Comparison of ENCODE assay signal across 1 cellular context in genomic region chr7:155644178-155644970, GRCh38.
A peak's percentile ranks its signal among the peaks of the same experiment; 100 is the strongest.
TF ChIP-seq lines count a peak whose summit lies in the region.

A gene with protein sequence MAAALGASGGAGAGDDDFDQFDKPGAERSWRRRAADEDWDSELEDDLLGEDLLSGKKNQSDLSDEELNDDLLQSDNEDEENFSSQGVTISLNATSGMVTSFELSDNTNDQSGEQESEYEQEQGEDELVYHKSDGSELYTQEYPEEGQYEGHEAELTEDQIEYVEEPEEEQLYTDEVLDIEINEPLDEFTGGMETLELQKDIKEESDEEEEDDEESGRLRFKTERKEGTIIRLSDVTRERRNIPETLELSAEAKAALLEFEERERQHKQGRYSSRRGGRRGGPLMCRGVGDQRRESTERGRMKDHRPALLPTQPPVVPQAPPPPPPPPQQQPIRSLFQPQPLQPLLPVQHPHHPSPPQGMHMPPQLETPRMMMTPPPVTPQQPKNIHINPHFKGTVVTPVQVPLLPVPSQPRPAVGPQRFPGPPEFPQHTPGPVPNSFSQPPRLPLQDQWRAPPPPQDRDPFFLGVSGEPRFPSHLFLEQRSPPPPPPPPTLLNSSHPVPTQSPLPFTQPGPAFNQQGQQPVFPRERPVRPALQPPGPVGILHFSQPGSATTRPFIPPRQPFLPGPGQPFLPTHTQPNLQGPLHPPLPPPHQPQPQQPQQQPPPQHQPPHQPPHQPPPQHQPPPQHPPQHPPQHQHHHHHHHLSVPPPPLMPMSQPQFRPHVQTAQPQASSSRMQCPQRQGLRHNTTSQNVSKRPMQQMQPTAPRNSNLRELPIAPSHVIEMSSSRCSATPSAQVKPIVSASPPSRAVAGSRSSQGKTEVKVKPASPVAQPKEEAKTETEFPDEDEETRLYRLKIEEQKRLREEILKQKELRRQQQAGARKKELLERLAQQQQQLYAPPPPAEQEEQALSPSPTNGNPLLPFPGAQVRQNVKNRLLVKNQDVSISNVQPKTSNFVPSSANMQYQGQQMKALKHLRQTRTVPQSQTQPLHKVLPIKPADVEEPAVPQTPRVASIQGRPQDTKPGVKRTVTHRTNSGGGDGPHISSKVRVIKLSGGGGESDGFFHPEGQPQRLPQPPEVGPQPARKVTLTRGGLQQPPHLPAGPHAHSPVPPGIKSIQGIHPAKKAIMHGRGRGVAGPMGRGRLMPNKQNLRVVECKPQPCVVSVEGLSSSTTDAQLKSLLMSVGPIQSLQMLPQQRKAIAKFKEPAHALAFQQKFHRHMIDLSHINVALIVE (plus strand): TSS chr7:155644661. CDS start chr7:155644877, 216 bp downstream.

TF ChIP-seq in HepG2, 621 proteins besides CTCF, POLR2A, EP300 and RAD21 (continued from another document and continues in another):
- TF ChIP-seq, protein P1, sequence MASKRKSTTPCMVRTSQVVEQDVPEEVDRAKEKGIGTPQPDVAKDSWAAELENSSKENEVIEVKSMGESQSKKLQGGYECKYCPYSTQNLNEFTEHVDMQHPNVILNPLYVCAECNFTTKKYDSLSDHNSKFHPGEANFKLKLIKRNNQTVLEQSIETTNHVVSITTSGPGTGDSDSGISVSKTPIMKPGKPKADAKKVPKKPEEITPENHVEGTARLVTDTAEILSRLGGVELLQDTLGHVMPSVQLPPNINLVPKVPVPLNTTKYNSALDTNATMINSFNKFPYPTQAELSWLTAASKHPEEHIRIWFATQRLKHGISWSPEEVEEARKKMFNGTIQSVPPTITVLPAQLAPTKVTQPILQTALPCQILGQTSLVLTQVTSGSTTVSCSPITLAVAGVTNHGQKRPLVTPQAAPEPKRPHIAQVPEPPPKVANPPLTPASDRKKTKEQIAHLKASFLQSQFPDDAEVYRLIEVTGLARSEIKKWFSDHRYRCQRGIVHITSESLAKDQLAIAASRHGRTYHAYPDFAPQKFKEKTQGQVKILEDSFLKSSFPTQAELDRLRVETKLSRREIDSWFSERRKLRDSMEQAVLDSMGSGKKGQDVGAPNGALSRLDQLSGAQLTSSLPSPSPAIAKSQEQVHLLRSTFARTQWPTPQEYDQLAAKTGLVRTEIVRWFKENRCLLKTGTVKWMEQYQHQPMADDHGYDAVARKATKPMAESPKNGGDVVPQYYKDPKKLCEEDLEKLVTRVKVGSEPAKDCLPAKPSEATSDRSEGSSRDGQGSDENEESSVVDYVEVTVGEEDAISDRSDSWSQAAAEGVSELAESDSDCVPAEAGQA (IDR thresholded peaks at IDR 0.05; ENCODE audit: low read depth) = peak; percentile 84; the same call in 1 of the 2 replicates
- TF ChIP-seq, protein P1 (CRISPR knock-in tag; IDR thresholded peaks at IDR 0.05; ENCODE audit: borderline replicate concordance) = no peak; the same call in none of the 2 replicates
- TF ChIP-seq, protein P2, sequence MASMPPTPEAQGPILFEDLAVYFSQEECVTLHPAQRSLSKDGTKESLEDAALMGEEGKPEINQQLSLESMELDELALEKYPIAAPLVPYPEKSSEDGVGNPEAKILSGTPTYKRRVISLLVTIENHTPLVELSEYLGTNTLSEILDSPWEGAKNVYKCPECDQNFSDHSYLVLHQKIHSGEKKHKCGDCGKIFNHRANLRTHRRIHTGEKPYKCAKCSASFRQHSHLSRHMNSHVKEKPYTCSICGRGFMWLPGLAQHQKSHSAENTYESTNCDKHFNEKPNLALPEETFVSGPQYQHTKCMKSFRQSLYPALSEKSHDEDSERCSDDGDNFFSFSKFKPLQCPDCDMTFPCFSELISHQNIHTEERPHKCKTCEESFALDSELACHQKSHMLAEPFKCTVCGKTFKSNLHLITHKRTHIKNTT (CRISPR knock-in tag; IDR thresholded peaks at IDR 0.05) = no peak
- TF ChIP-seq, protein P3, sequence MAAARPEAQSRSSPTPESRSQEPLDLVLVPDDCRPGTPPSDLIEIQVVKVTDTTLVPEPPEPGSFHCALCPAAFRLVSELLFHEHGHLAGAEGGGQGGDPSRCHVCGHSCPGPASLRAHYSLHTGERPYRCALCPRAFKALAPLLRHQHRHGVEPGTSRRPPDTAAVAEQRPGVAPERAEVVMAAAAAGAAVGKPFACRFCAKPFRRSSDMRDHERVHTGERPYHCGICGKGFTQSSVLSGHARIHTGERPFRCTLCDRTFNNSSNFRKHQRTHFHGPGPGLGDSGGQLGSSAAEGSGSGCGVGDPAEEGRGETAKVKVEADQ (CRISPR knock-in tag; IDR thresholded peaks at IDR 0.05; ENCODE audit: borderline replicate concordance) = peak; percentile 63
- TF ChIP-seq AGO1 (IDR thresholded peaks at IDR 0.05; ENCODE audit: low read depth, low read length, poor library complexity, severe bottlenecking) (no peak), MAFF (IDR thresholded peaks at IDR 0.05; ENCODE audit: low read depth, low read length) (no peak), ATF5 (CRISPR knock-in tag; IDR thresholded peaks at IDR 0.05; ENCODE audit: low read depth) (no peak), GPN1 (CRISPR knock-in tag; IDR thresholded peaks at IDR 0.05; ENCODE audit: borderline replicate concordance) (no peak), ZNF792 (CRISPR knock-in tag; IDR thresholded peaks at IDR 0.05) (0 out of 2 replicates have a peak, but pooled peaks have one; percentile 16), FOXO1 (CRISPR knock-in tag; IDR thresholded peaks at IDR 0.05) (peak; percentile 27; the same call in 1 of the 2 replicates), ZNF143 (CRISPR knock-in tag; IDR thresholded peaks at IDR 0.05) (peak; percentile 84), NAIF1 (CRISPR knock-in tag; IDR thresholded peaks at IDR 0.05; ENCODE audit: borderline replicate concordance) (no peak), PHF20 (CRISPR knock-in tag; IDR thresholded peaks at IDR 0.05) (peak; percentile 68), AKAP8 (CRISPR knock-in tag; IDR thresholded peaks at IDR 0.05) (0 out of 2 replicates have a peak, but pooled peaks have one; percentile 18), ZNF512B (CRISPR knock-in tag; IDR thresholded peaks at IDR 0.05; ENCODE audit: borderline replicate concordance) (no peak), REPIN1 (CRISPR knock-in tag; IDR thresholded peaks at IDR 0.05; ENCODE audit: borderline replicate concordance, low read depth) (0 out of 2 replicates have a peak, but pooled peaks have one; percentile 42), ZNF841 (CRISPR knock-in tag; IDR thresholded peaks at IDR 0.05; ENCODE audit: borderline replicate concordance) (peak; percentile 81; the same call in 1 of the 2 replicates), ZNF432 (CRISPR knock-in tag; IDR thresholded peaks at IDR 0.05; ENCODE audit: borderline replicate concordance) (no peak), ASH2L (IDR thresholded peaks at IDR 0.05; ENCODE audit: insufficient read length, low read depth, low read length) (peak; percentile 96), POLR2G (IDR thresholded peaks at IDR 0.05; ENCODE audit: low read depth, low read length) (peak; percentile 91), ISL2 (CRISPR knock-in tag; IDR thresholded peaks at IDR 0.05) (peak; percentile 65), ZNF639 (CRISPR knock-in tag; conservative IDR thresholded peaks at IDR 0.05) (peak; percentile 88), ZNF350 (CRISPR knock-in tag; IDR thresholded peaks at IDR 0.05; ENCODE audit: borderline replicate concordance, low read depth) (0 out of 2 replicates have a peak, but pooled peaks have one; percentile 19), KDM5B (CRISPR knock-in tag; IDR thresholded peaks at IDR 0.05; ENCODE audit: borderline replicate concordance) (peak; percentile 18; the same call in 1 of the 2 replicates), HMG20A (CRISPR knock-in tag; IDR thresholded peaks at IDR 0.05; ENCODE audit: borderline replicate concordance) (no peak)
- TF ChIP-seq, protein P4, sequence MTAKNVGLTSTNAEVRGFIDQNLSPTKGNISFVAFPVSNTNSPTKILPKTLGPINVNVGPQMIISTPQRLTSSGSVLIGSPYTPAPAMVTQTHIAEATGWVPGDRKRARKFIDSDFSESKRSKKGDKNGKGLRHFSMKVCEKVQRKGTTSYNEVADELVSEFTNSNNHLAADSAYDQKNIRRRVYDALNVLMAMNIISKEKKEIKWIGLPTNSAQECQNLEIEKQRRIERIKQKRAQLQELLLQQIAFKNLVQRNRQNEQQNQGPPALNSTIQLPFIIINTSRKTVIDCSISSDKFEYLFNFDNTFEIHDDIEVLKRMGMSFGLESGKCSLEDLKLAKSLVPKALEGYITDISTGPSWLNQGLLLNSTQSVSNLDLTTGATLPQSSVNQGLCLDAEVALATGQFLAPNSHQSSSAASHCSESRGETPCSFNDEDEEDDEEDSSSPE (CRISPR knock-in tag; IDR thresholded peaks at IDR 0.05) = peak; percentile 72
- TF ChIP-seq, protein P5, sequence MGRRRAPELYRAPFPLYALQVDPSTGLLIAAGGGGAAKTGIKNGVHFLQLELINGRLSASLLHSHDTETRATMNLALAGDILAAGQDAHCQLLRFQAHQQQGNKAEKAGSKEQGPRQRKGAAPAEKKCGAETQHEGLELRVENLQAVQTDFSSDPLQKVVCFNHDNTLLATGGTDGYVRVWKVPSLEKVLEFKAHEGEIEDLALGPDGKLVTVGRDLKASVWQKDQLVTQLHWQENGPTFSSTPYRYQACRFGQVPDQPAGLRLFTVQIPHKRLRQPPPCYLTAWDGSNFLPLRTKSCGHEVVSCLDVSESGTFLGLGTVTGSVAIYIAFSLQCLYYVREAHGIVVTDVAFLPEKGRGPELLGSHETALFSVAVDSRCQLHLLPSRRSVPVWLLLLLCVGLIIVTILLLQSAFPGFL (CRISPR knock-in tag; IDR thresholded peaks at IDR 0.05) = no peak
- TF ChIP-seq, protein P6, sequence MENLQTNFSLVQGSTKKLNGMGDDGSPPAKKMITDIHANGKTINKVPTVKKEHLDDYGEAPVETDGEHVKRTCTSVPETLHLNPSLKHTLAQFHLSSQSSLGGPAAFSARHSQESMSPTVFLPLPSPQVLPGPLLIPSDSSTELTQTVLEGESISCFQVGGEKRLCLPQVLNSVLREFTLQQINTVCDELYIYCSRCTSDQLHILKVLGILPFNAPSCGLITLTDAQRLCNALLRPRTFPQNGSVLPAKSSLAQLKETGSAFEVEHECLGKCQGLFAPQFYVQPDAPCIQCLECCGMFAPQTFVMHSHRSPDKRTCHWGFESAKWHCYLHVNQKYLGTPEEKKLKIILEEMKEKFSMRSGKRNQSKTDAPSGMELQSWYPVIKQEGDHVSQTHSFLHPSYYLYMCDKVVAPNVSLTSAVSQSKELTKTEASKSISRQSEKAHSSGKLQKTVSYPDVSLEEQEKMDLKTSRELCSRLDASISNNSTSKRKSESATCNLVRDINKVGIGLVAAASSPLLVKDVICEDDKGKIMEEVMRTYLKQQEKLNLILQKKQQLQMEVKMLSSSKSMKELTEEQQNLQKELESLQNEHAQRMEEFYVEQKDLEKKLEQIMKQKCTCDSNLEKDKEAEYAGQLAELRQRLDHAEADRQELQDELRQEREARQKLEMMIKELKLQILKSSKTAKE (CRISPR knock-in tag; IDR thresholded peaks at IDR 0.05; ENCODE audit: borderline replicate concordance) = no peak; the same call in 1 of the 2 replicates
- TF ChIP-seq, protein P7, sequence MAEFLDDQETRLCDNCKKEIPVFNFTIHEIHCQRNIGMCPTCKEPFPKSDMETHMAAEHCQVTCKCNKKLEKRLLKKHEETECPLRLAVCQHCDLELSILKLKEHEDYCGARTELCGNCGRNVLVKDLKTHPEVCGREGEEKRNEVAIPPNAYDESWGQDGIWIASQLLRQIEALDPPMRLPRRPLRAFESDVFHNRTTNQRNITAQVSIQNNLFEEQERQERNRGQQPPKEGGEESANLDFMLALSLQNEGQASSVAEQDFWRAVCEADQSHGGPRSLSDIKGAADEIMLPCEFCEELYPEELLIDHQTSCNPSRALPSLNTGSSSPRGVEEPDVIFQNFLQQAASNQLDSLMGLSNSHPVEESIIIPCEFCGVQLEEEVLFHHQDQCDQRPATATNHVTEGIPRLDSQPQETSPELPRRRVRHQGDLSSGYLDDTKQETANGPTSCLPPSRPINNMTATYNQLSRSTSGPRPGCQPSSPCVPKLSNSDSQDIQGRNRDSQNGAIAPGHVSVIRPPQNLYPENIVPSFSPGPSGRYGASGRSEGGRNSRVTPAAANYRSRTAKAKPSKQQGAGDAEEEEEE (CRISPR knock-in tag; IDR thresholded peaks at IDR 0.05; ENCODE audit: borderline replicate concordance) = no peak
